In genomic region chr5:173011602-173012001, GRCh38 we compare ENCODE assay signal across 20 cellular contexts. TPM values are rescaled to one million over a fixed set of nuclear protein-coding genes. Genes with fewer than 3 reads are reported as not detected.
DNase-seq lines count a peak whose midpoint lies in the region; ATAC-seq, FAIRE-seq and TF ChIP-seq lines count a peak whose summit lies in the region.
"Had no signal": no experiment of that assay in that cellular context is flagged by ENCODE, and none has a peak within 500 bp of the region (broad histone marks: within the 10 kb centered on the region; RNA-seq: fewer than 3 reads in every experiment).

No MANE protein-coding gene starts in this region.

- H3K27ac ChIP-seq in VCaP (peak overlapping the region; percentile 73), HepG2 (ENCODE audit: extremely low read length, insufficient read depth, low read length) (peak overlapping the region; percentile 44), SJCRH30 (no peak overlapping the region)
- H3K27ac ChIP-seq: psoas muscle had no signal

- H3K4me3 ChIP-seq in HepG2 (replicated peaks in 1 of 3; ENCODE audit: insufficient read depth in 1 of 3, low read depth in 2 of 3, low read length in 3 of 3), result no peak overlapping the region
- H3K4me3 ChIP-seq in SJCRH30, result no peak overlapping the region
- H3K4me3 ChIP-seq: psoas muscle had no signal

- peak overlapping the region; percentile 72 for H3K27ac Mint-ChIP-seq in activated T-cell treated with anti-CD3 and anti-CD28 coated beads, Interleukin-2, amount 50 U/mL, for 24 hours
- H3K27ac Mint-ChIP-seq in stimulated activated naive B cell treated with anti-CD40 and anti-IgM and Interleukin-4, amounts not matched to agents 10 μg/mL and 1 μg/mL and 100 μg/mL, for 72 hours, result peak overlapping the region; percentile 71

- no peak for TF ChIP-seq RAD21 in HepG2 (CRISPR knock-in tag; IDR thresholded peaks at IDR 0.05)

- CTCF ChIA-PET in HepG2 (lab: Yijun Ruan, JAX; ENCODE audit: low intra/inter-chr PET ratio, low total read pairs), result no interaction called here

- H4K20me1 ChIP-seq in HepG2 (ENCODE audit: insufficient read depth, low read length), result no peaks in the 10 kb centered on the region

- in situ Hi-C loops in HepG2 (cut with HindIII; ENCODE audit: extremely low pct_ligation_motif_present, low pct_unique_long_range_greater_than_20kb), result no loop called here

- no peaks in the 10 kb centered on the region for H3K9me3 Mint-ChIP-seq in activated T-cell treated with anti-CD3 and anti-CD28 coated beads, Interleukin-2, amount 50 U/mL, for 24 hours
- no peaks in the 10 kb centered on the region for H3K9me3 Mint-ChIP-seq in activated T-cell treated with anti-CD3 and anti-CD28 coated beads, Interleukin-2, amount 50 U/mL, for 4 hours
- H3K9me3 Mint-ChIP-seq in stimulated activated naive B cell treated with anti-CD40 and anti-IgM and Interleukin-4, amounts not matched to agents 10 μg/mL and 1 μg/mL and 100 μg/mL, for 72 hours, result no peaks in the 10 kb centered on the region
- H3K9me3 Mint-ChIP-seq: natural killer cell had no signal

- no peak for ATAC-seq in activated T-cell treated with anti-CD3 and anti-CD28 coated beads, Interleukin-2, amount 50 U/mL, for 4 hours
- ATAC-seq in HepG2, result no peak
- no peak for ATAC-seq in stimulated activated naive B cell treated with anti-CD40 and anti-IgM and Interleukin-4, amounts not matched to agents 10 μg/mL and 1 μg/mL and 100 μg/mL, for 72 hours (replicated peaks)
- ATAC-seq: left colon, natural killer cell, Panc1 had no signal

- TF ChIP-seq EP300 in HepG2 (IDR thresholded peaks at IDR 0.05; ENCODE audit: low read depth in 2 of 2, low read length in 2 of 2), result no peak
- TF ChIP-seq EP300 in HepG2 (CRISPR knock-in tag; IDR thresholded peaks at IDR 0.05; ENCODE audit: borderline replicate concordance), result no peak

- 72% methylated on average over 5 of the region's 5 CpGs for WGBS in HepG2 (ENCODE audit: low lambda C conversion rate)

- TF ChIP-seq CTCF in VCaP (conservative IDR thresholded peaks at IDR 0.05) (no peak), HepG2 (CRISPR knock-in tag; IDR thresholded peaks at IDR 0.05) (no peak)

- no peak for TF ChIP-seq POLR2A in HepG2 (IDR thresholded peaks at IDR 0.05; ENCODE audit: insufficient read depth in 1 of 2, low read depth in 2 of 2, low read length in 2 of 2)

- no peaks in the 10 kb centered on the region for H3K27me3 ChIP-seq in HepG2 (ENCODE audit: control insufficient read depth in 1 of 2, insufficient read depth in 2 of 2, low read length in 2 of 2)
- H3K27me3 ChIP-seq in SJCRH30, result no peaks in the 10 kb centered on the region

- no peak overlapping the region for H3K4me2 ChIP-seq in HepG2 (ENCODE audit: low read depth, low read length)

- no peaks in the 10 kb centered on the region for H3K9me3 ChIP-seq in HepG2 (ENCODE audit: low read length)
- H3K9me3 ChIP-seq in SJCRH30 (replicated peaks), result no peaks in the 10 kb centered on the region
- H3K9me3 ChIP-seq: psoas muscle had no signal

- DNase-seq in activated T-cell treated with anti-CD3 and anti-CD28 coated beads, Interleukin-2, amount 50 U/mL, for 24 hours, result no peak
- no peak for DNase-seq in activated T-cell treated with anti-CD3 and anti-CD28 coated beads, Interleukin-2, amount 50 U/mL, for 4 hours
- DNase-seq in HepG2 (ENCODE audit: low spot score) (no peak), SJCRH30 (no peak), islet precursor cell (no peak), inferior parietal cortex (ENCODE audit: extremely low spot score) (no peak)
- DNase-seq in stimulated activated naive B cell treated with anti-CD40 and anti-IgM and Interleukin-4, amounts not matched to agents 10 μg/mL and 1 μg/mL and 100 μg/mL, for 72 hours, result no peak
- DNase-seq: activated CD4-positive, alpha-beta T cell treated with anti-CD3 and anti-CD28 coated beads, Interleukin-2, amount 50 U/mL, for 4 hours; amniotic stem cell; cerebellar nuclear complex; HCEC 1CT; Karpas-422; left colon; natural killer cell; NCI-H1417 treated with DMSO at 0.1 percent for 48 hours; NCI-H82; psoas muscle; stimulated activated naive CD4-positive, alpha-beta T cell treated with Interleukin-2 at 50 U/mL for 16 hours had no signal

- no peak overlapping the region for H2AFZ ChIP-seq in HepG2 (ENCODE audit: low read length)

- H3K27me3 Mint-ChIP-seq in activated T-cell treated with anti-CD3 and anti-CD28 coated beads, Interleukin-2, amount 50 U/mL, for 24 hours, result no peaks in the 10 kb centered on the region
- no peaks in the 10 kb centered on the region for H3K27me3 Mint-ChIP-seq in activated T-cell treated with anti-CD3 and anti-CD28 coated beads, Interleukin-2, amount 50 U/mL, for 4 hours (ENCODE audit: low read depth)
- no peaks in the 10 kb centered on the region for H3K27me3 Mint-ChIP-seq in stimulated activated naive B cell treated with anti-CD40 and anti-IgM and Interleukin-4, amounts not matched to agents 10 μg/mL and 1 μg/mL and 100 μg/mL, for 72 hours

- H3K79me2 ChIP-seq in HepG2 (ENCODE audit: insufficient read depth, low read length), result peaks cover 40% of the 10 kb centered on the region

- H3K36me3 ChIP-seq in HepG2 (replicated peaks in 1 of 2; ENCODE audit: control insufficient read depth in 1 of 2, insufficient read depth in 2 of 2, low read length in 2 of 2) (no peaks in the 10 kb centered on the region), SJCRH30 (peaks cover 2% of the 10 kb centered on the region; the same call in 1 of the 2 replicates)

- H3K4me1 Mint-ChIP-seq in activated T-cell treated with anti-CD3 and anti-CD28 coated beads, Interleukin-2, amount 50 U/mL, for 24 hours (ENCODE audit: low read depth), result peaks cover 64% of the 10 kb centered on the region
- peaks cover 56% of the 10 kb centered on the region for H3K4me1 Mint-ChIP-seq in activated T-cell treated with anti-CD3 and anti-CD28 coated beads, Interleukin-2, amount 50 U/mL, for 4 hours (ENCODE audit: low read depth)
- H3K4me1 Mint-ChIP-seq in stimulated activated naive B cell treated with anti-CD40 and anti-IgM and Interleukin-4, amounts not matched to agents 10 μg/mL and 1 μg/mL and 100 μg/mL, for 72 hours, result peaks cover 40 to 74% of the 10 kb centered on the region in 2 donors

- H3K36me3 Mint-ChIP-seq in activated T-cell treated with anti-CD3 and anti-CD28 coated beads, Interleukin-2, amount 50 U/mL, for 24 hours (ENCODE audit: low read depth), result peaks cover 41% of the 10 kb centered on the region
- peaks cover 10% of the 10 kb centered on the region for H3K36me3 Mint-ChIP-seq in activated T-cell treated with anti-CD3 and anti-CD28 coated beads, Interleukin-2, amount 50 U/mL, for 4 hours (ENCODE audit: insufficient read depth)
- H3K36me3 Mint-ChIP-seq in stimulated activated naive B cell treated with anti-CD40 and anti-IgM and Interleukin-4, amounts not matched to agents 10 μg/mL and 1 μg/mL and 100 μg/mL, for 72 hours, result peaks cover 21 to 49% of the 10 kb centered on the region in 2 donors
- H3K36me3 Mint-ChIP-seq: natural killer cell had no signal

- no TSS peak for BruUV-seq in HepG2 (replicated peaks; lab: Mats Ljungman, UMichigan)

- FAIRE-seq in HepG2 (lab: Jason Lieb, UNC), result no peak

- H3K4me1 ChIP-seq in HepG2 (ENCODE audit: insufficient read depth, low read length) (peaks cover 84% of the 10 kb centered on the region), SJCRH30 (peaks cover 5% of the 10 kb centered on the region)

- POLR2A ChIA-PET in HepG2 (lab: Yijun Ruan, JAX), result interaction anchor here (1.7 kb wide), 1 partner anchor 28 kb away, joined by 5 read pairs; the partner anchor contains the start of gene ATP6V0E1

- no peak overlapping the region for H3K9ac ChIP-seq in HepG2 (ENCODE audit: insufficient read depth, low read depth, low read length)

- no peak overlapping the region for H3K4me3 Mint-ChIP-seq in activated T-cell treated with anti-CD3 and anti-CD28 coated beads, Interleukin-2, amount 50 U/mL, for 24 hours
- no peak overlapping the region for H3K4me3 Mint-ChIP-seq in activated T-cell treated with anti-CD3 and anti-CD28 coated beads, Interleukin-2, amount 50 U/mL, for 4 hours
- no peak overlapping the region for H3K4me3 Mint-ChIP-seq in stimulated activated naive B cell treated with anti-CD40 and anti-IgM and Interleukin-4, amounts not matched to agents 10 μg/mL and 1 μg/mL and 100 μg/mL, for 72 hours
- H3K4me3 Mint-ChIP-seq: natural killer cell had no signal

- intact Hi-C loops in HepG2 (cut with micrococcal nuclease; ENCODE audit: unreplicated experiment), result no loop called here

RNA-seq across cellular contexts. Expression of gene ATP6V0E1, which starts 28.0 kb away (rescaled TPM):
- 100 to 1,000 TPM; 196 to 234 (median 209) TPM for total RNA-seq in activated T-cell treated with anti-CD3 and anti-CD28 coated beads, Interleukin-2, amount 50 U/mL, for 4 hours
- 121 and 143 TPM in 2 replicates for total RNA-seq in HepG2 (2016; rRNA removed; fragmentation: Illumina TruSeq; extraction: Trizol)
- total RNA-seq in HepG2 (2016; cell fraction: cytosol; rRNA removed; fragmentation: Illumina TruSeq; extraction: Trizol; ENCODE audit: low read depth), result 42.6 and 60.2 TPM in 2 replicates
- 133 and 156 TPM in 2 replicates for total RNA-seq in HepG2 (2016; cell fraction: insoluble cytoplasmic fraction; rRNA removed; fragmentation: Illumina TruSeq; extraction: Trizol)
- total RNA-seq in HepG2 (2016; cell fraction: membrane; rRNA removed; fragmentation: Illumina TruSeq; extraction: Trizol), result 107 and 116 TPM in 2 replicates
- total RNA-seq in HepG2 (2016; cell fraction: nucleus; rRNA removed; fragmentation: Illumina TruSeq; extraction: Trizol), result 95.8 and 110 TPM in 2 replicates
- polyA plus RNA-seq in HepG2 (2011; rRNA removed), result 215 TPM in 2 replicates
- polyA plus RNA-seq in HepG2 (2011; cell fraction: cytosol; rRNA removed), result 78.6 and 139 TPM in 2 replicates
- 23.8 and 34.6 TPM in 2 replicates for polyA plus RNA-seq in HepG2 (2011; cell fraction: nucleus; rRNA removed)
- polyA plus RNA-seq in HepG2 (2012), result 174 and 183 TPM in 2 replicates
- polyA plus RNA-seq in HepG2 (2016; cell fraction: cytosol; fragmentation: Illumina TruSeq; extraction: Trizol; ENCODE audit: low read depth), result 84.5 and 116 TPM in 2 replicates
- 157 and 171 TPM in 2 replicates for polyA plus RNA-seq in HepG2 (2016; cell fraction: insoluble cytoplasmic fraction; fragmentation: Illumina TruSeq; extraction: Trizol; ENCODE audit: low read depth)
- 138 and 160 TPM in 2 replicates for polyA plus RNA-seq in HepG2 (2016; cell fraction: membrane; fragmentation: Illumina TruSeq; extraction: Trizol; ENCODE audit: low read depth)
- 222 and 234 TPM in 2 replicates for polyA plus RNA-seq in HepG2 (2016; cell fraction: nucleus; fragmentation: Illumina TruSeq; extraction: Trizol; ENCODE audit: insufficient read depth, low read depth)
- polyA minus RNA-seq in HepG2 (2011; rRNA and poly(A)+ RNA removed; ENCODE audit: low replicate concordance), result 128 and 158 TPM in 2 replicates
- polyA minus RNA-seq in HepG2 (2011; cell fraction: cytosol; rRNA and poly(A)+ RNA removed), result 39.6 and 40.0 TPM in 2 replicates
- polyA minus RNA-seq in HepG2 (2011; cell fraction: nucleus; rRNA and poly(A)+ RNA removed), result 19.4 and 38.8 TPM in 2 replicates
- total RNA-seq in SJCRH30 (2014; rRNA removed; shearing (Covaris generic)), result 81.5 and 83.0 TPM in 2 replicates

RNA-seq across cellular contexts. Expression of gene CREBRF, which starts 44.5 kb away (rescaled TPM):
- total RNA-seq in activated T-cell treated with anti-CD3 and anti-CD28 coated beads, Interleukin-2, amount 50 U/mL, for 4 hours, result 10 to 100 TPM in 2 of 3 donors, 1 to 10 TPM in 1; 7.2 to 11.7 (median 10.1) TPM
- total RNA-seq in HepG2 (2016; rRNA removed; fragmentation: Illumina TruSeq; extraction: Trizol), result 4.5 and 5.1 TPM in 2 replicates
- 3.3 and 4.5 TPM in 2 replicates for total RNA-seq in HepG2 (2016; cell fraction: cytosol; rRNA removed; fragmentation: Illumina TruSeq; extraction: Trizol; ENCODE audit: low read depth)
- 4.9 and 5.3 TPM in 2 replicates for total RNA-seq in HepG2 (2016; cell fraction: insoluble cytoplasmic fraction; rRNA removed; fragmentation: Illumina TruSeq; extraction: Trizol)
- total RNA-seq in HepG2 (2016; cell fraction: membrane; rRNA removed; fragmentation: Illumina TruSeq; extraction: Trizol), result 5.3 and 5.8 TPM in 2 replicates
- total RNA-seq in HepG2 (2016; cell fraction: nucleus; rRNA removed; fragmentation: Illumina TruSeq; extraction: Trizol), result 7.6 and 9.7 TPM in 2 replicates
- polyA plus RNA-seq in HepG2 (2011; rRNA removed), result 8.9 and 10.2 TPM in 2 replicates
- polyA plus RNA-seq in HepG2 (2011; cell fraction: cytosol; rRNA removed), result 2.5 and 3.3 TPM in 2 replicates
- 15.4 and 16.5 TPM in 2 replicates for polyA plus RNA-seq in HepG2 (2011; cell fraction: nucleus; rRNA removed)
- polyA plus RNA-seq in HepG2 (2012), result 6.6 and 9.2 TPM in 2 replicates
- polyA plus RNA-seq in HepG2 (2016; cell fraction: cytosol; fragmentation: Illumina TruSeq; extraction: Trizol; ENCODE audit: low read depth), result 0.08 and 0.09 TPM in 2 replicates
- 1.6 TPM in 2 replicates for polyA plus RNA-seq in HepG2 (2016; cell fraction: insoluble cytoplasmic fraction; fragmentation: Illumina TruSeq; extraction: Trizol; ENCODE audit: low read depth)
- polyA plus RNA-seq in HepG2 (2016; cell fraction: membrane; fragmentation: Illumina TruSeq; extraction: Trizol; ENCODE audit: low read depth), result 0.17 and 0.21 TPM in 2 replicates
- polyA plus RNA-seq in HepG2 (2016; cell fraction: nucleus; fragmentation: Illumina TruSeq; extraction: Trizol; ENCODE audit: insufficient read depth, low read depth), result 5.6 and 7.8 TPM in 2 replicates
- polyA minus RNA-seq in HepG2 (2011; rRNA and poly(A)+ RNA removed; ENCODE audit: low replicate concordance), result 10.2 and 30.3 TPM in 2 replicates
- polyA minus RNA-seq in HepG2 (2011; cell fraction: cytosol; rRNA and poly(A)+ RNA removed), result 6.2 and 13.2 TPM in 2 replicates
- 40.2 and 40.9 TPM in 2 replicates for polyA minus RNA-seq in HepG2 (2011; cell fraction: nucleus; rRNA and poly(A)+ RNA removed)
- total RNA-seq in SJCRH30 (2014; rRNA removed; shearing (Covaris generic)), result 3.1 and 4.5 TPM in 2 replicates

RNA-seq across cellular contexts. Expression of gene RPL26L1, which starts 52.4 kb away (rescaled TPM):
- total RNA-seq in activated T-cell treated with anti-CD3 and anti-CD28 coated beads, Interleukin-2, amount 50 U/mL, for 4 hours, result 100 to 1,000 TPM in 1 of 3 donors, 10 to 100 TPM in 2; 89.6 to 105 (median 95.3) TPM
- total RNA-seq in HepG2 (2016; rRNA removed; fragmentation: Illumina TruSeq; extraction: Trizol), result 83.6 and 107 TPM in 2 replicates
- total RNA-seq in HepG2 (2016; cell fraction: cytosol; rRNA removed; fragmentation: Illumina TruSeq; extraction: Trizol; ENCODE audit: low read depth), result 33.3 and 37.4 TPM in 2 replicates
- total RNA-seq in HepG2 (2016; cell fraction: insoluble cytoplasmic fraction; rRNA removed; fragmentation: Illumina TruSeq; extraction: Trizol), result 76.9 and 117 TPM in 2 replicates
- total RNA-seq in HepG2 (2016; cell fraction: membrane; rRNA removed; fragmentation: Illumina TruSeq; extraction: Trizol), result 30.1 and 30.8 TPM in 2 replicates
- 29.9 and 31.6 TPM in 2 replicates for total RNA-seq in HepG2 (2016; cell fraction: nucleus; rRNA removed; fragmentation: Illumina TruSeq; extraction: Trizol)
- 60.0 and 61.2 TPM in 2 replicates for polyA plus RNA-seq in HepG2 (2011; rRNA removed)
- polyA plus RNA-seq in HepG2 (2011; cell fraction: cytosol; rRNA removed), result 63.1 and 67.2 TPM in 2 replicates
- polyA plus RNA-seq in HepG2 (2011; cell fraction: nucleus; rRNA removed), result 19.5 and 21.3 TPM in 2 replicates
- polyA plus RNA-seq in HepG2 (2012), result 45.5 and 54.3 TPM in 2 replicates
- 32.2 and 38.5 TPM in 2 replicates for polyA plus RNA-seq in HepG2 (2016; cell fraction: cytosol; fragmentation: Illumina TruSeq; extraction: Trizol; ENCODE audit: low read depth)
- 125 and 151 TPM in 2 replicates for polyA plus RNA-seq in HepG2 (2016; cell fraction: insoluble cytoplasmic fraction; fragmentation: Illumina TruSeq; extraction: Trizol; ENCODE audit: low read depth)
- polyA plus RNA-seq in HepG2 (2016; cell fraction: membrane; fragmentation: Illumina TruSeq; extraction: Trizol; ENCODE audit: low read depth), result 30.7 and 36.9 TPM in 2 replicates
- 58.3 and 63.6 TPM in 2 replicates for polyA plus RNA-seq in HepG2 (2016; cell fraction: nucleus; fragmentation: Illumina TruSeq; extraction: Trizol; ENCODE audit: insufficient read depth, low read depth)
- polyA minus RNA-seq in HepG2 (2011; rRNA and poly(A)+ RNA removed; ENCODE audit: low replicate concordance), result 31.1 and 88.5 TPM in 2 replicates
- polyA minus RNA-seq in HepG2 (2011; cell fraction: cytosol; rRNA and poly(A)+ RNA removed), result 12.4 and 13.4 TPM in 2 replicates
- polyA minus RNA-seq in HepG2 (2011; cell fraction: nucleus; rRNA and poly(A)+ RNA removed), result 6.7 and 7.5 TPM in 2 replicates
- total RNA-seq in SJCRH30 (2014; rRNA removed; shearing (Covaris generic)), result 65.6 and 71.2 TPM in 2 replicates
